ENCODE assay signal across 18 cellular contexts in genomic region chr2:15638720-15639119, GRCh38. TPM values are rescaled to one million over a fixed set of nuclear protein-coding genes. Genes with fewer than 3 reads are reported as not detected.
DNase-seq lines count a peak whose midpoint lies in the region; ATAC-seq, FAIRE-seq and TF ChIP-seq lines count a peak whose summit lies in the region.
"Had no signal": no experiment of that assay in that cellular context is flagged by ENCODE, and none has a peak within 500 bp of the region (broad histone marks: within the 10 kb centered on the region; RNA-seq: fewer than 3 reads in every experiment).

No MANE protein-coding gene starts in this region.

- peaks cover 12 to 28% (median 15%) of the 10 kb centered on the region in 3 donors for H3K36me3 Mint-ChIP-seq in naive thymus-derived CD8-positive, alpha-beta T cell

- no peak for FAIRE-seq in keratinocyte (lab: Jason Lieb, UNC)

- peaks cover 0 to 7% (median 4%) of the 10 kb centered on the region in 4 donors for H3K4me1 Mint-ChIP-seq in naive thymus-derived CD8-positive, alpha-beta T cell

- H3K9ac ChIP-seq in keratinocyte (ENCODE audit: control insufficient read depth, extremely low read depth, insufficient read depth, low read length), result no peak overlapping the region

- DNase-seq in left ventricle myocardium superior (no peak), right atrium auricular region (ENCODE audit: low spot score) (no peak), caudate nucleus (lab: John Stamatoyannopoulos, UW) (peak in 1 of 61 donors; percentile 14), keratinocyte (ENCODE audit: low read depth, low spot score) (peak; percentile 32)
- DNase-seq in NK-92 treated with Interleukin-12 subunit alpha and Interleukin-12 subunit beta, amount 100 ng/mL, for 24 hours (lab: John Stamatoyannopoulos, UW), result no peak
- no peak for DNase-seq in stimulated activated CD4-positive, alpha-beta T cell treated with anti-CD3 and anti-CD28 coated beads, Interleukin-4, amount 100 ng/mL, for 4 hours
- no peak for DNase-seq in naive thymus-derived CD8-positive, alpha-beta T cell
- DNase-seq: 8988T, activated gamma-delta T cell, KBM-7, left colon, naive B cell, NCI-H1436, PC-9, psoas muscle had no signal

- H3K4me3 Mint-ChIP-seq in naive thymus-derived CD8-positive, alpha-beta T cell, result no peak overlapping the region
- H3K4me3 Mint-ChIP-seq: naive B cell had no signal

- intact Hi-C loops in left ventricle myocardium superior (cut with micrococcal nuclease), result loop anchor here (5.0 to 10.0 kb wide), 3 partner anchors 306 to 969 kb away; partner anchors contain the start of gene MYCN

- TF ChIP-seq CTCF in right atrium auricular region (IDR thresholded peaks at IDR 0.05) (no peak), keratinocyte (optimal IDR thresholded peaks at IDR 0.05 in 1 of 3, IDR thresholded peaks at IDR 0.05 in 1 of 3, conservative IDR thresholded peaks at IDR 0.05 in 1 of 3; ENCODE audit: extremely low read depth in 1 of 3, insufficient read depth in 2 of 3, low read length in 3 of 3) (no peak)

- dilution Hi-C loops in keratinocyte (cut with MboI; ENCODE audit: extremely low pct_ligation_motif_present, low sequenced_read_pairs), result no loop called here

- ATAC-seq in left ventricle myocardium superior (peak; percentile 34), GM18861 (IDR thresholded peaks at IDR 0.05; ENCODE audit: unreplicated experiment) (no peak)
- no peak for ATAC-seq in naive thymus-derived CD8-positive, alpha-beta T cell
- ATAC-seq: left colon had no signal

- H3K4me1 ChIP-seq in right atrium auricular region (peaks cover 0 to 32% of the 10 kb centered on the region in 2 donors), keratinocyte (ENCODE audit: control insufficient read depth, extremely low read depth, insufficient read depth, low read length) (peaks cover 17% of the 10 kb centered on the region)
- H3K4me1 ChIP-seq: HAP-1 had no signal

- H3K4me3 ChIP-seq in right atrium auricular region (no peak overlapping the region), keratinocyte (ENCODE audit: control insufficient read depth in 2 of 3, extremely low read depth in 1 of 3, insufficient read depth in 2 of 3, low read depth in 1 of 3, low read length in 3 of 3) (no peak overlapping the region)
- H3K4me3 ChIP-seq: HAP-1, PC-9, psoas muscle, tibial nerve had no signal

- no peaks in the 10 kb centered on the region for H3K27me3 Mint-ChIP-seq in naive thymus-derived CD8-positive, alpha-beta T cell
- H3K27me3 Mint-ChIP-seq: naive B cell had no signal

- no peaks in the 10 kb centered on the region for H3K9me1 ChIP-seq in keratinocyte (ENCODE audit: control insufficient read depth, extremely low read depth, insufficient read depth, low read length)

- peaks cover 7% of the 10 kb centered on the region for H3K36me3 ChIP-seq in right atrium auricular region
- H3K36me3 ChIP-seq in keratinocyte (ENCODE audit: control insufficient read depth in 2 of 2, extremely low read depth in 1 of 2, insufficient read depth in 2 of 2, low read length in 2 of 2), result peaks cover 0 to 5% of the 10 kb centered on the region in 2 experiments

- H2AFZ ChIP-seq in keratinocyte (ENCODE audit: control insufficient read depth, low read length), result no peak overlapping the region
- H2AFZ ChIP-seq: PC-9 had no signal

- POLR2A ChIA-PET in naive thymus-derived CD8-positive, alpha-beta T cell (lab: Charles Lee), result interaction anchor here (1.0 kb wide), 1 partner anchor 970 kb away, joined by 3 read pairs; no protein-coding TSS in a partner anchor

- H3K27me3 ChIP-seq in right atrium auricular region (no peaks in the 10 kb centered on the region), keratinocyte (ENCODE audit: control insufficient read depth, extremely low read depth, insufficient read depth, low read length) (no peaks in the 10 kb centered on the region)
- H3K27me3 ChIP-seq: tibial nerve had no signal

- H3K4me2 ChIP-seq in keratinocyte (ENCODE audit: control insufficient read depth, extremely low read depth, insufficient read depth, low read depth, low read length), result no peak overlapping the region
- H3K4me2 ChIP-seq: PC-9 had no signal

- H3K27ac Mint-ChIP-seq in naive thymus-derived CD8-positive, alpha-beta T cell, result peak overlapping the region in 5 of 10 donors; percentile 0 to 73 (median 57)

- H3K27ac ChIP-seq in right atrium auricular region, result no peak overlapping the region
- peak overlapping the region; percentile 16 for H3K27ac ChIP-seq in caudate nucleus (ENCODE audit: low read depth, low read length)
- H3K27ac ChIP-seq in keratinocyte (ENCODE audit: control insufficient read depth, insufficient read depth, low read length), result no peak overlapping the region
- H3K27ac ChIP-seq: PC-9, psoas muscle, tibial nerve had no signal

- peaks cover 0 to 5% of the 10 kb centered on the region in 2 donors for H3K9me3 ChIP-seq in right atrium auricular region
- H3K9me3 ChIP-seq in keratinocyte (ENCODE audit: control insufficient read depth, low read depth, low read length), result no peaks in the 10 kb centered on the region
- H3K9me3 ChIP-seq: HAP-1, psoas muscle had no signal

- H4K20me1 ChIP-seq in keratinocyte (ENCODE audit: control insufficient read depth, extremely low read depth, insufficient read depth, low read length), result no peaks in the 10 kb centered on the region

- H3K9me3 Mint-ChIP-seq in naive thymus-derived CD8-positive, alpha-beta T cell, result peaks cover 0 to 12% (median 2%) of the 10 kb centered on the region in 9 donors

- H3K79me2 ChIP-seq in keratinocyte (ENCODE audit: control insufficient read depth, insufficient read depth, low read length), result no peaks in the 10 kb centered on the region

RNA-seq across cellular contexts. Expression of gene DDX1, which starts 47.1 kb away (rescaled TPM):
- total RNA-seq in left ventricle myocardium superior, result 167 TPM
- total RNA-seq in right atrium auricular region, result 10 to 100 TPM; 60.1 to 75.9 TPM
- 73.9 to 140 TPM (median 104 TPM) in 3 replicates for polyA plus RNA-seq in keratinocyte
- polyA plus RNA-seq in keratinocyte (2011; ENCODE audit: low read depth), result 131 TPM
- 80.0 and 140 TPM in 2 replicates for polyA plus RNA-seq in keratinocyte (2011; cell fraction: cytosol; rRNA removed)
- polyA plus RNA-seq in keratinocyte (2011; cell fraction: nucleus; rRNA removed), result 88.1 and 123 TPM in 2 replicates
- 70.7 and 98.6 TPM in 2 replicates for polyA plus RNA-seq in keratinocyte (2012; ENCODE audit: low replicate concordance)
- polyA minus RNA-seq in keratinocyte, result 9.6 to 79.2 TPM (median 28.2 TPM) in 3 replicates
- polyA minus RNA-seq in keratinocyte (2011; cell fraction: cytosol; rRNA and poly(A)+ RNA removed), result 45.5 TPM
- 26.5 and 57.1 TPM in 2 replicates for polyA minus RNA-seq in keratinocyte (2011; cell fraction: nucleus; rRNA and poly(A)+ RNA removed)
- 10 to 100 TPM; 57.7 to 64.1 TPM for total RNA-seq in naive thymus-derived CD8-positive, alpha-beta T cell
- polyA plus RNA-seq in naive thymus-derived CD8-positive, alpha-beta T cell, result 10 to 100 TPM; 39.9 to 58.0 (median 41.3) TPM
